19 cellular contexts compared by ENCODE assay signal in the genomic region with DNA sequence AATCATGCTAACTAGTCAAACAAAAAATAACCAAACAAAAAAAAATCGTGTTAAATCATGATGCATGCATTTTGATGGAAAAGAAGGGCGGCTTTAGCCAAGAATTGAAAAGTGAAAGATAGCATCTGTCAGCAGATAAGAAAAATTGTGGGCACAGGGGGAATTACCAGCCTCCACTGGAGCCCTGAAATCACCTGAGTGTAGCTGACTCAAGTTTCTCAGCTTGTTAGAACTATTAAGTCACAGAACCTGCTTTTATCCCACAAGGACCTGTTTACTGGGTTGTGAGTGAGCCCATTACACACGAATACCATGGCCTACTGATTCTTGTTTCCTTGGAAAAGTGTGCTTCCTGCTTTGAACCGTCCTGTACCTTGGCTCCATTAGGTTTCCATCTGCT.
A peak's percentile ranks its signal among the peaks of the same experiment; 100 is the strongest.
DNase-seq lines count a peak whose midpoint lies in the region; ATAC-seq and TF ChIP-seq lines count a peak whose summit lies in the region.
"Had no signal": no experiment of that assay in that cellular context is flagged by ENCODE, and none has a peak within 500 bp of the region (broad histone marks: within the 10 kb centered on the region; RNA-seq: fewer than 3 reads in every experiment).

No MANE protein-coding gene starts in this region.

- H3K27ac ChIP-seq in MM.1S (ENCODE audit: low read length), result no peak overlapping the region
- H3K27ac ChIP-seq: Peyer's patch had no signal

- peaks cover 6% of the 10 kb centered on the region for H3K4me1 ChIP-seq in MM.1S (ENCODE audit: low read length)
- H3K4me1 ChIP-seq: Peyer's patch had no signal

- H3K27me3 ChIP-seq in MM.1S (replicated peaks; ENCODE audit: insufficient read depth, low read length), result no peaks in the 10 kb centered on the region
- H3K27me3 ChIP-seq: Peyer's patch had no signal

- H3K27ac Mint-ChIP-seq in stimulated activated memory B cell treated with anti-CD40 and anti-IgM and Interleukin-4, amounts not matched to agents 10 μg/mL and 1 μg/mL and 100 μg/mL, for 72 hours, result no peak overlapping the region
- H3K27ac Mint-ChIP-seq: CD4-positive, CD25-positive, alpha-beta regulatory T cell; H9; HFFc6 had no signal

- H3K9me3 ChIP-seq in MM.1S (replicated peaks; ENCODE audit: insufficient read depth, low read length), result no peaks in the 10 kb centered on the region
- H3K9me3 ChIP-seq: Peyer's patch had no signal

- DNase-seq in activated T-cell treated with anti-CD3 and anti-CD28 coated beads, Interleukin-2, amount 50 U/mL, for 4 hours, result no peak
- DNase-seq in activated T-cell treated with anti-CD3 and anti-CD28 coated beads, Interleukin-2, amount 50 U/mL, for 48 hours, result no peak
- peak; percentile 2 for DNase-seq in stimulated activated naive CD4-positive, alpha-beta T cell treated with Interleukin-2 at 50 U/mL for 16 hours (lab: John Stamatoyannopoulos, UW)
- DNase-seq in stimulated activated naive CD4-positive, alpha-beta T cell (lab: John Stamatoyannopoulos, UW), result no peak
- peak; percentile 30 for DNase-seq in MM.1S
- no peak for DNase-seq in DMS 273 treated with DMSO at 0.1 percent for 48 hours (lab: John Stamatoyannopoulos, UW)
- DNase-seq: CD4-positive, CD25-positive, alpha-beta regulatory T cell; DMS79; H9; HFFc6; Kasumi-1; NCI-H1417; NCI-H1694 treated with DMSO at 0.1 percent for 48 hours; NCI-H2081 treated with DMSO at 0.1 percent for 48 hours; NCI-H2171 treated with DMSO at 0.1 percent for 48 hours; NCI-H524 treated with DMSO at 0.1 percent for 48 hours; NCI-H82; Peyer's patch had no signal

- no peaks in the 10 kb centered on the region for H3K79me2 ChIP-seq in MM.1S (ENCODE audit: low read length)

- no peaks in the 10 kb centered on the region for H3K4me1 Mint-ChIP-seq in activated T-cell treated with anti-CD3 and anti-CD28 coated beads, Interleukin-2, amount 50 U/mL, for 4 hours (ENCODE audit: low read depth)
- no peaks in the 10 kb centered on the region for H3K4me1 Mint-ChIP-seq in stimulated activated memory B cell treated with anti-CD40 and anti-IgM and Interleukin-4, amounts not matched to agents 10 μg/mL and 1 μg/mL and 100 μg/mL, for 72 hours
- H3K4me1 Mint-ChIP-seq: CD4-positive, CD25-positive, alpha-beta regulatory T cell had no signal

- H3K9ac ChIP-seq in MM.1S (ENCODE audit: low read length), result no peak overlapping the region

- no peak overlapping the region for H2AFZ ChIP-seq in MM.1S (ENCODE audit: low read length)

- no peaks in the 10 kb centered on the region for H3K36me3 Mint-ChIP-seq in activated T-cell treated with anti-CD3 and anti-CD28 coated beads, Interleukin-2, amount 50 U/mL, for 4 hours (ENCODE audit: insufficient read depth)
- H3K36me3 Mint-ChIP-seq in stimulated activated memory B cell treated with anti-CD40 and anti-IgM and Interleukin-4, amounts not matched to agents 10 μg/mL and 1 μg/mL and 100 μg/mL, for 72 hours, result no peaks in the 10 kb centered on the region
- H3K36me3 Mint-ChIP-seq: CD4-positive, CD25-positive, alpha-beta regulatory T cell had no signal

- peak; percentile 66 to 70 for ATAC-seq in activated T-cell treated with anti-CD3 and anti-CD28 coated beads, Interleukin-2, amount 50 U/mL, for 4 hours
- ATAC-seq in stimulated activated memory B cell treated with anti-CD40 and anti-IgM and Interleukin-4, amounts not matched to agents 10 μg/mL and 1 μg/mL and 100 μg/mL, for 72 hours, result no peak

- peaks cover 4% of the 10 kb centered on the region for H3K27me3 Mint-ChIP-seq in activated T-cell treated with anti-CD3 and anti-CD28 coated beads, Interleukin-2, amount 50 U/mL, for 4 hours (ENCODE audit: low read depth)
- no peaks in the 10 kb centered on the region for H3K27me3 Mint-ChIP-seq in stimulated activated memory B cell treated with anti-CD40 and anti-IgM and Interleukin-4, amounts not matched to agents 10 μg/mL and 1 μg/mL and 100 μg/mL, for 72 hours
- H3K27me3 Mint-ChIP-seq: CD4-positive, CD25-positive, alpha-beta regulatory T cell had no signal

- no peaks in the 10 kb centered on the region for H3F3A ChIP-seq in MM.1S (ENCODE audit: insufficient read depth, low read length)

- TF ChIP-seq CTCF in MM.1S (IDR thresholded peaks at IDR 0.05; ENCODE audit: low read length), result no peak

- no peaks in the 10 kb centered on the region for H3K9me3 Mint-ChIP-seq in activated T-cell treated with anti-CD3 and anti-CD28 coated beads, Interleukin-2, amount 50 U/mL, for 4 hours
- no peaks in the 10 kb centered on the region for H3K9me3 Mint-ChIP-seq in stimulated activated memory B cell treated with anti-CD40 and anti-IgM and Interleukin-4, amounts not matched to agents 10 μg/mL and 1 μg/mL and 100 μg/mL, for 72 hours
- H3K9me3 Mint-ChIP-seq: H9, HFFc6 had no signal

- H3K4me3 ChIP-seq in MM.1S (ENCODE audit: low read length), result no peak overlapping the region
- H3K4me3 ChIP-seq: Peyer's patch had no signal

- no peaks in the 10 kb centered on the region for H3K9me2 ChIP-seq in MM.1S (replicated peaks; ENCODE audit: insufficient read depth, low read length)

- no peak overlapping the region for H3K4me3 Mint-ChIP-seq in activated T-cell treated with anti-CD3 and anti-CD28 coated beads, Interleukin-2, amount 50 U/mL, for 4 hours
- no peak overlapping the region for H3K4me3 Mint-ChIP-seq in stimulated activated memory B cell treated with anti-CD40 and anti-IgM and Interleukin-4, amounts not matched to agents 10 μg/mL and 1 μg/mL and 100 μg/mL, for 72 hours
- H3K4me3 Mint-ChIP-seq: CD4-positive, CD25-positive, alpha-beta regulatory T cell; H9; HFFc6 had no signal

- no peaks in the 10 kb centered on the region for H3K36me3 ChIP-seq in MM.1S (replicated peaks; ENCODE audit: insufficient read depth, low read length)
- H3K36me3 ChIP-seq: Peyer's patch had no signal

- H4K20me1 ChIP-seq in MM.1S (ENCODE audit: insufficient read depth, low read length), result no peaks in the 10 kb centered on the region

- peak overlapping the region; percentile 16; the same call in 1 of the 2 replicates for H3K4me2 ChIP-seq in MM.1S (ENCODE audit: low read depth, low read length)

Comparison
In these comparisons a context has a peak if more than half of its experiments do, and no peak if none do; other contexts are left out.
1. DNase-seq: peak in stimulated activated naive CD4-positive, alpha-beta T cell treated with Interleukin-2 at 50 U/mL for 16 hours (single experiment) and MM.1S (single experiment); none in activated T-cell treated with anti-CD3 and anti-CD28 coated beads, Interleukin-2, amount 50 U/mL, for 4 hours (single experiment), activated T-cell treated with anti-CD3 and anti-CD28 coated beads, Interleukin-2, amount 50 U/mL, for 48 hours (0 of 2), stimulated activated naive CD4-positive, alpha-beta T cell (0 of 6) and DMS 273 treated with DMSO at 0.1 percent for 48 hours (single experiment).